ENCODE assay signal across 29 cellular contexts in the genomic region with DNA sequence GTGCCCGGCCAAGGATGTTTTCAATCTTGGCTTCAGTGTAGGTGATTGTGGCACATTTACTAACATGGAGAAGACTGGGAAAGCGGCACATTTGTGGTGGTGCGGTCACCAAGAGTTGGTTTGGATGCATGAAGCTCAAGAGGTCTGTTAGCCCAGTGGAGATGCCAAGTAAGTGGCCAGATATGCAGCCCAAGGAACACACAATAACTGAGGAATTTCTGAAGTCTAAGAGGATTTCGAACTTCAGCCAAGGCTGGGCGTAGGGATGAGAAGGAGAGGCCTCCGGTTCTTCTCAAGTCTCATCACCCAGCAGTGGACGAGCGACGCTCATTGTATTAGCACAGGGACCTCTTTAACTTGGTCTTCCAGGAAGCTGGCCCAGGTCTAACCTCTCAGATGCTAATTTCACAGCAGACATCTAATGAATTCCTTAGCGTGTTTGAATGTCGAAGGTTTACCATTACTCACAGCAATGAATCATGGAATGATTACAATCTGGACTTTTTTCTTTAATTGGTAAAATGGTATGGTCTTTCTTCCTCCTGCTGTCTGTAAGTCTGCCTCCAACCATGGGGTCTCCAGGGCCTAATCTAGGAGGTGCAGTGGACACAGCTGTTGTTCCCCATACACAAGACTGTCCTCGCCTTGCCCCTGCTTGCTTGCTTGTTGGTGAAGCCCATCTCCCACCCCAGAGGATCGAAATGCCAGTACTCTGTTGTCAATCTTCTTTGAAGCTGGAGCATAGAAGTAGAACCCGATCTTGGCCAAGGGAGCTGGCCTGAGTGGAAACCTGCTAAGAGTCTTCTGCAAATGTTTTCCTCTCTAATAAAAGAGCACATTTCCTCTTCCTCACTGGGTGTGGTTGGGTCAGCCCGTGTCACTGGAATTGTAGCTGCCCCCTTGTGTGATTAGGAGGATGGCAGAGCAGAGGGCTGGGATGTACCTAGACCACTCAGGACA.
DNase-seq lines count a peak whose midpoint lies in the region; ATAC-seq, FAIRE-seq and TF ChIP-seq lines count a peak whose summit lies in the region.
"Had no signal": no experiment of that assay in that cellular context is flagged by ENCODE, and none has a peak within 500 bp of the region (broad histone marks: within the 10 kb centered on the region; RNA-seq: fewer than 3 reads in every experiment).

No MANE protein-coding gene starts in this region.

- in situ Hi-C loops in KBM-7 (cut with MboI; ENCODE audit: low pct_unique_long_range_greater_than_20kb, low sequenced_read_pairs) = no loop called here

- POLR2A ChIA-PET in naive thymus-derived CD8-positive, alpha-beta T cell (lab: Charles Lee) = no interaction called here

- FAIRE-seq in kidney (lab: Jason Lieb, UNC) = no peak
- FAIRE-seq: GM12878, small intestine had no signal

- TF ChIP-seq CTCF in C4-2B (conservative IDR thresholded peaks at IDR 0.05) (no peak), kidney (IDR thresholded peaks at IDR 0.05; ENCODE audit: borderline replicate concordance, extremely low read depth, insufficient read depth) (no peak)

- DNase-seq in HT-29 (ENCODE audit: low spot score) (peak; percentile 12), astrocyte of the hippocampus (ENCODE audit: low read depth, low spot score) (peak; percentile 74), kidney tubule cell (ENCODE audit: low spot score) (peak; percentile 10), KBM-7 (no peak), kidney (no peak)
- no peak for DNase-seq in stimulated activated CD4-positive, alpha-beta T cell treated with anti-CD3 and anti-CD28 coated beads, Interleukin-2, amount 100 ng/mL, for 24 hours
- no peak for DNase-seq in naive thymus-derived CD8-positive, alpha-beta T cell
- DNase-seq: activated CD4-positive, alpha-beta T cell treated with anti-CD3 and anti-CD28 coated beads, Interleukin-2, amount 50 U/mL, for 4 hours; activated naive CD4-positive, alpha-beta T cell treated with anti-CD3 and anti-CD28 coated beads, Interleukin-2, amount 10 ng/mL, durations not matched to agents 7 days and 5 days; amygdala; COR-L47; cortex of kidney; DMS79; effector memory CD8-positive, alpha-beta T cell; gastrocnemius medialis; NCI-H1092 treated with DMSO at 0.1 percent for 48 hours; NCI-H187; NCI-H526; NK-92 treated with Interleukin-12 subunit alpha and Interleukin-12 subunit beta, amount 100 ng/mL, for 24 hours; nucleus accumbens; small intestine; transverse colon had no signal

- H3K4me3 ChIP-seq in kidney (ENCODE audit: low read length in 2 of 2) = no peak overlapping the region
- H3K4me3 ChIP-seq: cardiac muscle cell, gastrocnemius medialis, GM12878, GM23338, transverse colon had no signal

- no peak for ATAC-seq in naive thymus-derived CD8-positive, alpha-beta T cell
- ATAC-seq: effector memory CD8-positive, alpha-beta T cell; GM12878; GM23338; WTC11 had no signal

- H3K4me1 ChIP-seq in kidney (ENCODE audit: control insufficient read depth in 1 of 2, insufficient read depth in 1 of 2, low read depth in 1 of 2, low read length in 2 of 2) = no peaks in the 10 kb centered on the region

- H3K4me3 Mint-ChIP-seq in naive thymus-derived CD8-positive, alpha-beta T cell = no peak overlapping the region
- H3K4me3 Mint-ChIP-seq: activated naive CD4-positive, alpha-beta T cell treated with anti-CD3 and anti-CD28 coated beads, Interleukin-2, amount 10 ng/mL, durations not matched to agents 7 days and 5 days; activated T-helper 1 cell treated with anti-CD3 and anti-CD28 coated beads, Interleukin-12 subunit alpha, Interleukin-12 subunit beta, Interleukin-2, Interleukin-4 antibody, amounts not matched to agents 30 ng/mL and 10 ng/mL and 1 ng/mL, durations not matched to agents 14 hours and 24 hours and 36 hours; effector memory CD8-positive, alpha-beta T cell; GM23338; WTC11 had no signal

- H3K9me3 Mint-ChIP-seq in naive thymus-derived CD8-positive, alpha-beta T cell = no peaks in the 10 kb centered on the region
- H3K9me3 Mint-ChIP-seq: activated naive CD4-positive, alpha-beta T cell treated with anti-CD3 and anti-CD28 coated beads, Interleukin-2, amount 10 ng/mL, durations not matched to agents 7 days and 5 days; activated T-helper 1 cell treated with anti-CD3 and anti-CD28 coated beads, Interleukin-12 subunit alpha, Interleukin-12 subunit beta, Interleukin-2, Interleukin-4 antibody, amounts not matched to agents 30 ng/mL and 10 ng/mL and 1 ng/mL, durations not matched to agents 14 hours and 24 hours and 36 hours; effector memory CD8-positive, alpha-beta T cell; GM23338; WTC11 had no signal

- H3K27ac ChIP-seq in C4-2B = peak overlapping the region; percentile 2; the same call in 1 of the 2 replicates
- H3K27ac ChIP-seq in kidney (ENCODE audit: low read depth in 2 of 2, low read length in 2 of 2) = no peak overlapping the region
- H3K27ac ChIP-seq: cardiac muscle cell, gastrocnemius medialis, HL-60, transverse colon had no signal

- no peaks in the 10 kb centered on the region for H3K36me3 ChIP-seq in kidney (ENCODE audit: control insufficient read depth in 1 of 2, insufficient read depth in 2 of 2, low read length in 2 of 2)
- H3K36me3 ChIP-seq: cardiac muscle cell, gastrocnemius medialis, transverse colon had no signal

- H3K9ac ChIP-seq in kidney (ENCODE audit: low read length in 2 of 2) = no peak overlapping the region

- H3K27me3 Mint-ChIP-seq in naive thymus-derived CD8-positive, alpha-beta T cell = peaks cover 11 to 39% (median 27%) of the 10 kb centered on the region in 5 donors

- intact Hi-C loops in kidney (cut with DNase I) = no loop called here

- peak overlapping the region in 1 of 10 donors; percentile 21 for H3K27ac Mint-ChIP-seq in naive thymus-derived CD8-positive, alpha-beta T cell
- H3K27ac Mint-ChIP-seq: activated naive CD4-positive, alpha-beta T cell treated with anti-CD3 and anti-CD28 coated beads, Interleukin-2, amount 10 ng/mL, durations not matched to agents 7 days and 5 days; activated T-helper 1 cell treated with anti-CD3 and anti-CD28 coated beads, Interleukin-12 subunit alpha, Interleukin-12 subunit beta, Interleukin-2, Interleukin-4 antibody, amounts not matched to agents 30 ng/mL and 10 ng/mL and 1 ng/mL, durations not matched to agents 14 hours and 24 hours and 36 hours; effector memory CD8-positive, alpha-beta T cell; GM23338; WTC11 had no signal

- H3K9me3 ChIP-seq in kidney (ENCODE audit: control insufficient read depth in 1 of 2, low read length in 2 of 2) = no peaks in the 10 kb centered on the region
- H3K9me3 ChIP-seq: gastrocnemius medialis, transverse colon had no signal

- peaks cover 4 to 10% (median 8%) of the 10 kb centered on the region in 4 donors for H3K4me1 Mint-ChIP-seq in naive thymus-derived CD8-positive, alpha-beta T cell

- no peaks in the 10 kb centered on the region for H3K36me3 Mint-ChIP-seq in naive thymus-derived CD8-positive, alpha-beta T cell
- H3K36me3 Mint-ChIP-seq: activated naive CD4-positive, alpha-beta T cell treated with anti-CD3 and anti-CD28 coated beads, Interleukin-2, amount 10 ng/mL, durations not matched to agents 7 days and 5 days; WTC11 had no signal

Comparison
In these comparisons a context has a peak if more than half of its experiments do, and no peak if none do; other contexts are left out.
1. DNase-seq: peak in HT-29 (single experiment), astrocyte of the hippocampus (single experiment) and kidney tubule cell (single experiment); none in KBM-7 (single experiment), kidney (single experiment), stimulated activated CD4-positive, alpha-beta T cell treated with anti-CD3 and anti-CD28 coated beads, Interleukin-2, amount 100 ng/mL, for 24 hours (0 of 2) and naive thymus-derived CD8-positive, alpha-beta T cell (0 of 10).